In the genomic region with DNA sequence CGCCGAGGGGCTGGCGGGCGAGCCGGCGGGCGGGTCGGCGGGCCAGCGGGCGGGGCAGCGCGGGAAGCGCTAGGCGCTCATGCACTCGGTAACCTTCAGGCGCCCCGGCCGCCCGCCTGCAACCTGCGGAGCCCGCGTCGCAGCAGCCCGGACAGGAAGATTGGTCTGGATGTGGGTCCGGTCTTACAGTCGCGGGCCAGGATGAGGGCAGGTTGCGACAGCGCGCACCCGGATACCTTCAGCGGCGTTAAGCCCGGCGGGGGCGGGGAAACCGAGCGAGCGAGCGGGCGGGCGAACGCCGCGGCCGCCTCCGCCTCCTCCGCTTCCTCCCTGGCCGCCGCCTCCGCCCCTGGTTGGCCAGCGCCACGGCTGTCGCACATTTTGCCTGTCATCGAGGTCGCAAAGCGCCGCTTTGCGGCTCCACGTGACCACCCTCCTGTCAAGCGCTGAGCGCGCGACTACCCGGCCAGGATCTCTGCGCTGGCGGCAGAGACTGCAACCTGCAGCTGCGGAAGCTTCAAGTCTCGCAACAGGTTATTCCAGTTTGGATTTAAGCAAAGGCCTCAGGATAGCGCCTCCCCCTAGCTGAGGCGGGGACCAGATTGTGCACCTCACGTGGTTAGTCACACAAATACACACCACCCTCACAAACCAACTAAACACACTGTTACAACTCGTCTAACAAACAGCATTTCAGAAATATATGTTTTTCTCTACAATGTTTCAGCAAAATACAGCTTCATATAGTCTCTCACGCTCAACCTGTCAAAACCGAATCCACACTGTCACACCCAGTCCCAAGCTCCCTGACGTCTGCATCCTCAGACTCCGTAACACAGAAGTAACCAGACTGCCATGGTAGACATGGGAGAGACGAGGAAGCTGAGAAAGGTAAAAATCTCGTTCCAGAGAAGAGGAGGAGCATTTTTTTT, we compare ENCODE assay signal across 8 cellular contexts. TPM values are rescaled to one million over a fixed set of nuclear protein-coding genes. Genes with fewer than 3 reads are reported as not detected.
A peak's percentile ranks its signal among the peaks of the same experiment; 100 is the strongest.
DNase-seq lines count a peak whose midpoint lies in the region; ATAC-seq and TF ChIP-seq lines count a peak whose summit lies in the region.

A gene (minus strand): TSS at position 355 of the 932 bp plus-strand sequence. CDS start 456 bp downstream, outside the sequence.

- H3K4me2 ChIP-seq in osteoblast (ENCODE audit: insufficient read depth, low read length), result peak within 1 kb of the TSS; percentile 91

- H3K36me3 ChIP-seq in osteoblast (ENCODE audit: insufficient read depth, low read length), result no peaks in the 10 kb centered on the region
- no peaks in the 10 kb centered on the region for H3K36me3 ChIP-seq in thoracic aorta

- no peaks in the 10 kb centered on the region for H3K36me3 Mint-ChIP-seq in HFFc6 (ENCODE audit: low read depth)
- no peaks in the 10 kb centered on the region for H3K36me3 Mint-ChIP-seq in activated naive CD8-positive, alpha-beta T cell
- H3K36me3 Mint-ChIP-seq in glutamatergic neuron (ENCODE audit: unreplicated experiment), result no peaks in the 10 kb centered on the region

- peak within 1 kb of the TSS; percentile 84 for H3K4me3 ChIP-seq in osteoblast (ENCODE audit: insufficient read depth, low read length)
- H3K4me3 ChIP-seq in thoracic aorta, result peak within 1 kb of the TSS; percentile 73

- TF ChIP-seq CTCF in GM10248 (IDR thresholded peaks at IDR 0.05; ENCODE audit: control extremely low read depth, extremely low read depth, low read depth, missing control alignments), result no peak
- TF ChIP-seq CTCF in HFFc6 (IDR thresholded peaks at IDR 0.05), result peak; percentile 64
- TF ChIP-seq CTCF in glutamatergic neuron (IDR thresholded peaks at IDR 0.05; ENCODE audit: partially characterized antibody, unreplicated experiment), result peak; percentile 35
- peak; percentile 23 for TF ChIP-seq CTCF in osteoblast (IDR thresholded peaks at IDR 0.05; ENCODE audit: extremely low read depth, low read depth, low read length)
- peak; percentile 54 for TF ChIP-seq CTCF in thoracic aorta (IDR thresholded peaks at IDR 0.05)

- H3K9me3 ChIP-seq in osteoblast (ENCODE audit: low read depth, low read length) (no peaks in the 10 kb centered on the region), thoracic aorta (no peaks in the 10 kb centered on the region)

- H4K20me1 ChIP-seq in osteoblast (ENCODE audit: insufficient read depth, low read length), result no peaks in the 10 kb centered on the region

- ATAC-seq in SK-N-SH treated with all-trans-retinoic acid at 6 μM for 48 hours (peak; percentile 93), thoracic aorta (ENCODE audit: insufficient number of reproducible peaks, low FRiP score, low read depth) (peak; percentile 83)

- DNase-seq in GM10248 (ENCODE audit: extremely low spot score) (peak; percentile 95), HFFc6 (peak; percentile 98), NAMALWA (ENCODE audit: low spot score) (peak; percentile 98), glutamatergic neuron (peak; percentile 98), osteoblast (ENCODE audit: insufficient read length, low spot score, missing footprints) (peak; percentile 99), thoracic aorta (ENCODE audit: low spot score) (peak; percentile 74)

- H3K9me3 Mint-ChIP-seq in HFFc6 (no peaks in the 10 kb centered on the region), glutamatergic neuron (ENCODE audit: unreplicated experiment) (peaks cover 7% of the 10 kb centered on the region)
- H3K9me3 Mint-ChIP-seq in activated naive CD8-positive, alpha-beta T cell (ENCODE audit: low read depth), result no peaks in the 10 kb centered on the region

- peaks cover 30% of the 10 kb centered on the region for H3K4me1 Mint-ChIP-seq in HFFc6 (ENCODE audit: low read depth)
- peaks cover 26% of the 10 kb centered on the region for H3K4me1 Mint-ChIP-seq in activated naive CD8-positive, alpha-beta T cell (ENCODE audit: low read depth)
- peaks cover 10% of the 10 kb centered on the region for H3K4me1 Mint-ChIP-seq in glutamatergic neuron (ENCODE audit: low read depth, unreplicated experiment)

- peak within 1 kb of the TSS; percentile 79 for H3K27ac ChIP-seq in osteoblast (ENCODE audit: low read depth, low read length)
- peak within 1 kb of the TSS; percentile 65 to 72 for H3K27ac ChIP-seq in thoracic aorta

- peak within 1 kb of the TSS; percentile 94 for H2AFZ ChIP-seq in osteoblast (ENCODE audit: low read length)

- H3K27me3 Mint-ChIP-seq in HFFc6 (ENCODE audit: insufficient read depth), result no peaks in the 10 kb centered on the region
- H3K27me3 Mint-ChIP-seq in activated naive CD8-positive, alpha-beta T cell, result no peaks in the 10 kb centered on the region
- H3K27me3 Mint-ChIP-seq in glutamatergic neuron (ENCODE audit: unreplicated experiment), result peaks cover 8% of the 10 kb centered on the region

- peaks cover 44% of the 10 kb centered on the region for H3K79me2 ChIP-seq in osteoblast (ENCODE audit: insufficient read depth, low read length)

- POLR2A ChIA-PET in GM10248 (lab: Yijun Ruan, JAX), result interaction anchor here (0.6 to 1.0 kb wide), 4 partner anchors 10 to 276 kb away, joined by 4 to 9 read pairs (median 5); a partner anchor contains a TSS

- H3K27me3 ChIP-seq in osteoblast (ENCODE audit: insufficient read depth, low read length), result no peaks in the 10 kb centered on the region
- no peaks in the 10 kb centered on the region for H3K27me3 ChIP-seq in thoracic aorta (replicated peaks; ENCODE audit: insufficient read depth)

- H3K4me3 Mint-ChIP-seq in HFFc6 (peak within 1 kb of the TSS; percentile 93), glutamatergic neuron (ENCODE audit: unreplicated experiment) (peak within 1 kb of the TSS; percentile 95)
- H3K4me3 Mint-ChIP-seq in activated naive CD8-positive, alpha-beta T cell, result peak within 1 kb of the TSS; percentile 97

- H3K4me1 ChIP-seq in osteoblast (ENCODE audit: insufficient read depth, low read length) (peaks cover 6% of the 10 kb centered on the region), thoracic aorta (ENCODE audit: control insufficient read depth in 1 of 2, low read depth in 2 of 2) (peaks cover 3 to 8% of the 10 kb centered on the region in 2 donors)

- CTCF ChIA-PET in GM10248 (lab: Yijun Ruan, JAX), result interaction anchor here (1.0 to 3.3 kb wide), 9 partner anchors 9 to 185 kb away, joined by 3 to 16 read pairs (median 6); a partner anchor contains a TSS

- peak within 1 kb of the TSS; percentile 91 for H3K27ac Mint-ChIP-seq in HFFc6
- peak within 1 kb of the TSS; percentile 97 for H3K27ac Mint-ChIP-seq in activated naive CD8-positive, alpha-beta T cell
- H3K27ac Mint-ChIP-seq in glutamatergic neuron (ENCODE audit: unreplicated experiment), result peak within 1 kb of the TSS; percentile 89

TF ChIP-seq in SK-N-SH treated with all-trans-retinoic acid at 6 μM for 48 hours, 23 proteins besides CTCF, POLR2A, EP300 and RAD21 (continues in another document):
- TF ChIP-seq GLIS3 (CRISPR knock-in tag; IDR thresholded peaks at IDR 0.05) (no peak), TCF4 (CRISPR knock-in tag; IDR thresholded peaks at IDR 0.05; ENCODE audit: borderline replicate concordance) (no peak; the same call in 1 of the 2 replicates), ESRRG (CRISPR knock-in tag; IDR thresholded peaks at IDR 0.05) (no peak), CSDC2 (CRISPR knock-in tag; IDR thresholded peaks at IDR 0.05) (no peak), RARB (CRISPR knock-in tag; IDR thresholded peaks at IDR 0.05) (no peak), PPARA (CRISPR knock-in tag; IDR thresholded peaks at IDR 0.05; ENCODE audit: borderline replicate concordance) (no peak)
- TF ChIP-seq, protein P1, sequence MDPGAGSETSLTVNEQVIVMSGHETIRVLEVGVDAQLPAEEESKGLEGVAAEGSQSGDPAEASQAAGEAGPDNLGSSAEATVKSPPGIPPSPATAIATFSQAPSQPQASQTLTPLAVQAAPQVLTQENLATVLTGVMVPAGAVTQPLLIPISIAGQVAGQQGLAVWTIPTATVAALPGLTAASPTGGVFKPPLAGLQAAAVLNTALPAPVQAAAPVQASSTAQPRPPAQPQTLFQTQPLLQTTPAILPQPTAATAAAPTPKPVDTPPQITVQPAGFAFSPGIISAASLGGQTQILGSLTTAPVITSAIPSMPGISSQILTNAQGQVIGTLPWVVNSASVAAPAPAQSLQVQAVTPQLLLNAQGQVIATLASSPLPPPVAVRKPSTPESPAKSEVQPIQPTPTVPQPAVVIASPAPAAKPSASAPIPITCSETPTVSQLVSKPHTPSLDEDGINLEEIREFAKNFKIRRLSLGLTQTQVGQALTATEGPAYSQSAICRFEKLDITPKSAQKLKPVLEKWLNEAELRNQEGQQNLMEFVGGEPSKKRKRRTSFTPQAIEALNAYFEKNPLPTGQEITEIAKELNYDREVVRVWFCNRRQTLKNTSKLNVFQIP (CRISPR knock-in tag; IDR thresholded peaks at IDR 0.05; ENCODE audit: borderline replicate concordance, low read depth), result no peak
- TF ChIP-seq, protein P2, sequence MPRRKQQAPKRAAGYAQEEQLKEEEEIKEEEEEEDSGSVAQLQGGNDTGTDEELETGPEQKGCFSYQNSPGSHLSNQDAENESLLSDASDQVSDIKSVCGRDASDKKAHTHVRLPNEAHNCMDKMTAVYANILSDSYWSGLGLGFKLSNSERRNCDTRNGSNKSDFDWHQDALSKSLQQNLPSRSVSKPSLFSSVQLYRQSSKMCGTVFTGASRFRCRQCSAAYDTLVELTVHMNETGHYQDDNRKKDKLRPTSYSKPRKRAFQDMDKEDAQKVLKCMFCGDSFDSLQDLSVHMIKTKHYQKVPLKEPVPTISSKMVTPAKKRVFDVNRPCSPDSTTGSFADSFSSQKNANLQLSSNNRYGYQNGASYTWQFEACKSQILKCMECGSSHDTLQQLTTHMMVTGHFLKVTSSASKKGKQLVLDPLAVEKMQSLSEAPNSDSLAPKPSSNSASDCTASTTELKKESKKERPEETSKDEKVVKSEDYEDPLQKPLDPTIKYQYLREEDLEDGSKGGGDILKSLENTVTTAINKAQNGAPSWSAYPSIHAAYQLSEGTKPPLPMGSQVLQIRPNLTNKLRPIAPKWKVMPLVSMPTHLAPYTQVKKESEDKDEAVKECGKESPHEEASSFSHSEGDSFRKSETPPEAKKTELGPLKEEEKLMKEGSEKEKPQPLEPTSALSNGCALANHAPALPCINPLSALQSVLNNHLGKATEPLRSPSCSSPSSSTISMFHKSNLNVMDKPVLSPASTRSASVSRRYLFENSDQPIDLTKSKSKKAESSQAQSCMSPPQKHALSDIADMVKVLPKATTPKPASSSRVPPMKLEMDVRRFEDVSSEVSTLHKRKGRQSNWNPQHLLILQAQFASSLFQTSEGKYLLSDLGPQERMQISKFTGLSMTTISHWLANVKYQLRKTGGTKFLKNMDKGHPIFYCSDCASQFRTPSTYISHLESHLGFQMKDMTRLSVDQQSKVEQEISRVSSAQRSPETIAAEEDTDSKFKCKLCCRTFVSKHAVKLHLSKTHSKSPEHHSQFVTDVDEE (CRISPR knock-in tag; IDR thresholded peaks at IDR 0.05), result no peak

RNA-seq across cellular contexts. Expression of the gene that starts here (rescaled TPM):
- 10 to 100 TPM; 60.1 to 79.1 (median 67.8) TPM for total RNA-seq in HFFc6 (2021; fragmentation: NEBNext Ultra II Directional; extraction: Animal tissue kit (Norgen Biotek cat#: 25700))
- total RNA-seq in glutamatergic neuron (ENCODE audit: unreplicated experiment), result 57.3 TPM
- 40.5 and 52.2 TPM in 2 replicates for total RNA-seq in osteoblast
- total RNA-seq in thoracic aorta, result 10 to 100 TPM; 25.5 to 68.6 TPM

Comparison
In these comparisons a context has a peak if more than half of its experiments do, and no peak if none do; other contexts are left out.
1. Peak in every context shown above with its lines: DNase-seq, ATAC-seq, H3K4me3 ChIP-seq and H3K27ac ChIP-seq.